ENCODE assay signal across 25 cellular contexts in the genomic region with DNA sequence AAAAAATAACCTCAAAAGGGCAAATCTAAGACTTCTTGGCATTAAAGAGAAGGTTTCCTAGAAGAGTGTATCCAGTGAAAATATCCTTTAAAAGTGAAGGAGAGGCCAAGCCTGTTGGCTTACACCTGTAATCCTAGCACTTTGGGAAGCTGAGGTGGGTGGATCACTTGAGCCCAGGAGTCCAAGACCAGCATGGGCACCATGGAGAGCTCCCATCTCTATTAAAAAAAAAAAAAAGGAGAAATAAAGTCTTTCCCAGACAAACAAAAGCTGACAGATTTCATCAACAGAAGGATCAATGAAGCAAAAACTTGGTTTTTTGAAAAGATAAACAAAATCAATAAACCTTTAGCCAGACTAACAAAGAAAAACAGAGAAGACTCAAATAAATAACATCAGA.
"Had no signal": no experiment of that assay in that cellular context is flagged by ENCODE, and none has a peak within 500 bp of the region (broad histone marks: within the 10 kb centered on the region; RNA-seq: fewer than 3 reads in every experiment).

No MANE protein-coding gene starts in this region.

- ATAC-seq: HepG2 had no signal

- H3K27me3 ChIP-seq: MG63, SJSA1 had no signal

- H3K36me3 ChIP-seq: MG63, SJSA1 had no signal

- H3K27ac ChIP-seq: SJSA1, SK-N-MC had no signal

- H3K4me3 ChIP-seq: MG63, SJSA1, SK-N-MC had no signal

- H3K9me3 ChIP-seq: MG63, SJSA1 had no signal

- DNase-seq: IMR-90, Karpas-422, KG1, MG63, NCI-H1092, NCI-H1105 treated with DMSO at 0.1 percent for 48 hours, NCI-H1417 treated with DMSO at 0.1 percent for 48 hours, NCI-H146, NCI-H1694 treated with DMSO at 0.1 percent for 48 hours, NCI-H1930, NCI-H2081, NCI-H2107, NCI-H226, NCI-H446, NCI-H510A, NCI-H524 treated with DMSO at 0.1 percent for 48 hours, NCI-H69, NCI-H774, Right ventricle myocardium superior, RPMI8226, SIG-M5 had no signal

- FAIRE-seq: HepG2, RCC 7860 had no signal

- H3K4me1 ChIP-seq: SJSA1 had no signal
